In genomic region chr9:79542735-79543504, GRCh38 we compare ENCODE assay signal across 25 cellular contexts. TPM values are rescaled to one million over a fixed set of nuclear protein-coding genes. Genes with fewer than 3 reads are reported as not detected.
DNase-seq lines count a peak whose midpoint lies in the region; TF ChIP-seq lines count a peak whose summit lies in the region.
"Had no signal": no experiment of that assay in that cellular context is flagged by ENCODE, and none has a peak within 500 bp of the region (broad histone marks: within the 10 kb centered on the region; RNA-seq: fewer than 3 reads in every experiment).

No MANE protein-coding gene starts in this region.

- H3K27me3 Mint-ChIP-seq in Caco-2 (ENCODE audit: insufficient read depth, unreplicated experiment), result no peaks in the 10 kb centered on the region

- no peak overlapping the region for H3K4me3 Mint-ChIP-seq in Caco-2 (ENCODE audit: unreplicated experiment)
- H3K4me3 Mint-ChIP-seq: natural killer cell; stimulated activated naive CD8-positive, alpha-beta T cell treated with anti-CD3 and anti-CD28 coated beads, Interleukin-15, Interleukin-2, amounts not matched to agents 100 ng/mL and 50 ng/mL, for 24 hours; T-helper 17 cell had no signal

- no peak overlapping the region for H3K18ac ChIP-seq in mesendoderm (ENCODE audit: low read length)

- intact Hi-C loops in Caco-2 (cut with micrococcal nuclease; ENCODE audit: unreplicated experiment), result no loop called here

- no peak overlapping the region for H3K9ac ChIP-seq in mesendoderm (ENCODE audit: low read length)

- H3K4me3 ChIP-seq in mesendoderm (ENCODE audit: low read length) (no peak overlapping the region), Caco-2 (ENCODE audit: low read depth, low read length) (no peak overlapping the region)
- H3K4me3 ChIP-seq: body of pancreas, thoracic aorta, vagina had no signal

- no peaks in the 10 kb centered on the region for H3K9me3 Mint-ChIP-seq in Caco-2 (ENCODE audit: unreplicated experiment)

- no peak overlapping the region for H2BK120ac ChIP-seq in mesendoderm (ENCODE audit: low read depth, low read length)

- H3K27ac ChIP-seq in mesendoderm (ENCODE audit: low read depth, low read length), result no peak overlapping the region
- H3K27ac ChIP-seq: 22Rv1, body of pancreas, thoracic aorta, vagina had no signal

- no peaks in the 10 kb centered on the region for H3K79me2 ChIP-seq in mesendoderm (ENCODE audit: control insufficient read depth, insufficient read depth, low read length)

- BruUV-seq in Caco-2 (replicated peaks; lab: Mats Ljungman, UMichigan), result no TSS peak

- no peak overlapping the region for H2BK15ac ChIP-seq in mesendoderm (replicated peaks; ENCODE audit: low read depth)

- no peaks in the 10 kb centered on the region for H3K4me1 Mint-ChIP-seq in Caco-2 (ENCODE audit: low read depth, unreplicated experiment)

- POLR2A ChIA-PET in Caco-2 (lab: Charles Lee), result no interaction called here

- no peaks in the 10 kb centered on the region for H3K79me1 ChIP-seq in mesendoderm (ENCODE audit: low read length)

- DNase-seq in DMS 273 (lab: John Stamatoyannopoulos, UW; ENCODE audit: unreplicated experiment), result peak; percentile 2
- DNase-seq in DMS 273 treated with DMSO at 0.1 percent for 48 hours (lab: John Stamatoyannopoulos, UW), result no peak
- peak; percentile 32 for DNase-seq in LHCN-M2 (ENCODE audit: low read depth)
- DNase-seq in SHP77 treated with DMSO at 0.1 percent for 48 hours (lab: John Stamatoyannopoulos, UW), result peak; percentile 1
- DNase-seq in mesendoderm, result peak; percentile 11
- no peak for DNase-seq in stimulated activated CD4-positive, alpha-beta T cell treated with anti-CD3 and anti-CD28 coated beads, Interleukin-2, amount 100 ng/mL, for 48 hours
- DNase-seq in Caco-2, result no peak
- DNase-seq in HuH-7 (ENCODE audit: low spot score), result no peak
- DNase-seq: activated CD8-positive, alpha-beta memory T cell treated with anti-CD3 and anti-CD28 coated beads for 24 hours; activated effector memory CD4-positive, alpha-beta T cell treated with anti-CD3 and anti-CD28 coated beads, Interleukin-2, amount 50 U/mL, for 16 hours; activated T-cell treated with anti-CD3 and anti-CD28 coated beads, Interleukin-2, amount 50 U/mL, for 1 hour; body of pancreas; glutamatergic neuron; KG1; kidney; midbrain; natural killer cell; NCI-H146; NCI-H524 treated with DMSO at 0.1 percent for 48 hours; RPMI8226; T-helper 17 cell had no signal

- no peak overlapping the region for H3K4ac ChIP-seq in mesendoderm (ENCODE audit: low read depth, low read length)

- H3K9me3 ChIP-seq in Caco-2, result no peaks in the 10 kb centered on the region
- H3K9me3 ChIP-seq: body of pancreas, thoracic aorta, vagina had no signal

- no peak overlapping the region for H2BK5ac ChIP-seq in mesendoderm (ENCODE audit: low read length)

- H2AK5ac ChIP-seq in mesendoderm (ENCODE audit: low read length), result no peak overlapping the region

- no peak overlapping the region for H3K23ac ChIP-seq in mesendoderm (ENCODE audit: low read length)

- H3K27ac Mint-ChIP-seq in Caco-2 (ENCODE audit: unreplicated experiment), result no peak overlapping the region
- H3K27ac Mint-ChIP-seq: natural killer cell; stimulated activated naive CD8-positive, alpha-beta T cell treated with anti-CD3 and anti-CD28 coated beads, Interleukin-15, Interleukin-2, amounts not matched to agents 100 ng/mL and 50 ng/mL, for 24 hours; T-helper 17 cell had no signal

- no peak overlapping the region for H3K4me2 ChIP-seq in mesendoderm (ENCODE audit: low read length)

- H3K56ac ChIP-seq in mesendoderm (ENCODE audit: low read length), result no peak overlapping the region

- H3K36me3 Mint-ChIP-seq in Caco-2 (ENCODE audit: insufficient read depth, unreplicated experiment), result no peaks in the 10 kb centered on the region

- no peaks in the 10 kb centered on the region for H3K27me3 ChIP-seq in mesendoderm (ENCODE audit: insufficient read depth, low read length, poor library complexity)
- H3K27me3 ChIP-seq in Caco-2 (replicated peaks; ENCODE audit: control insufficient read depth, insufficient read depth, low read length), result no peaks in the 10 kb centered on the region
- H3K27me3 ChIP-seq: body of pancreas, vagina had no signal

- H3K4me1 ChIP-seq in mesendoderm (ENCODE audit: control insufficient read depth, low read depth, low read length) (no peaks in the 10 kb centered on the region), Caco-2 (no peaks in the 10 kb centered on the region)
- H3K4me1 ChIP-seq: body of pancreas, vagina had no signal

- no peak overlapping the region for H4K8ac ChIP-seq in mesendoderm (ENCODE audit: low read depth, low read length)

- H3K36me3 ChIP-seq in mesendoderm (ENCODE audit: control insufficient read depth, insufficient read depth, low read length), result no peaks in the 10 kb centered on the region
- no peaks in the 10 kb centered on the region for H3K36me3 ChIP-seq in Caco-2 (ENCODE audit: control insufficient read depth, insufficient read depth, low read length)
- H3K36me3 ChIP-seq: thoracic aorta, vagina had no signal

- CTCF ChIA-PET in Caco-2 (lab: Charles Lee), result no interaction called here

- no peak for TF ChIP-seq CTCF in Caco-2 (IDR thresholded peaks at IDR 0.05; ENCODE audit: insufficient read depth in 1 of 2, low read depth in 1 of 2, low read length in 1 of 2, severe bottlenecking in 1 of 2, unreplicated experiment in 1 of 2)

- H4K5ac ChIP-seq in mesendoderm (ENCODE audit: low read length), result no peak overlapping the region

- WGBS in mesendoderm (ENCODE audit: extremely low coverage, insufficient coverage, low lambda C conversion rate), result no CpG with 5 or more reads among the region's 3 CpGs

RNA-seq across cellular contexts. Expression of gene TLE4, which starts 28.8 kb away (rescaled TPM):
- total RNA-seq in LHCN-M2 (2014; rRNA removed) (48.4 and 48.8 TPM in 2 replicates), Caco-2 (2022) (8.1 and 9.2 TPM in 2 replicates)
- polyA plus RNA-seq in LHCN-M2 (2012), result 26.7 TPM
- polyA plus RNA-seq in mesendoderm (2013, experiment 1 of 2), result 30.5 TPM
- polyA plus RNA-seq in mesendoderm (2013, experiment 2 of 2), result 31.6 TPM

Comparison
In these comparisons a context has a peak if more than half of its experiments do, and no peak if none do; other contexts are left out.
1. DNase-seq: peak in DMS 273 (single experiment), LHCN-M2 (single experiment), SHP77 treated with DMSO at 0.1 percent for 48 hours (single experiment) and mesendoderm (single experiment); none in DMS 273 treated with DMSO at 0.1 percent for 48 hours (single experiment), stimulated activated CD4-positive, alpha-beta T cell treated with anti-CD3 and anti-CD28 coated beads, Interleukin-2, amount 100 ng/mL, for 48 hours (0 of 2), Caco-2 (0 of 2) and HuH-7 (single experiment).